11 cellular contexts compared by ENCODE assay signal in genomic region chr11:44860967-44861828, GRCh38.
DNase-seq lines count a peak whose midpoint lies in the region; ATAC-seq and TF ChIP-seq lines count a peak whose summit lies in the region.
"Had no signal": no experiment of that assay in that cellular context is flagged by ENCODE, and none has a peak within 500 bp of the region (broad histone marks: within the 10 kb centered on the region; RNA-seq: fewer than 3 reads in every experiment).

No MANE protein-coding gene starts in this region.

- H3K27ac Mint-ChIP-seq in brain = peak overlapping the region in 4 of 5 experiments; percentile 74 to 93 (median 80)
- H3K27ac Mint-ChIP-seq: activated T-helper 2 cell treated with anti-CD3 and anti-CD28 coated beads, Interferon-gamma antibody, Interleukin-2, Interleukin-4, amounts not matched to agents 10 μg/mL and 5 μg/mL and 100 μg/mL, durations not matched to agents 14 hours and 24 hours and 36 hours had no signal

- POLR2A ChIA-PET in HEK293T (lab: Yijun Ruan, JAX) = no interaction called here

- H3K9me3 Mint-ChIP-seq in brain = no peaks in the 10 kb centered on the region
- H3K9me3 Mint-ChIP-seq: activated T-helper 2 cell treated with anti-CD3 and anti-CD28 coated beads, Interferon-gamma antibody, Interleukin-2, Interleukin-4, amounts not matched to agents 10 μg/mL and 5 μg/mL and 100 μg/mL, durations not matched to agents 14 hours and 24 hours and 36 hours had no signal

- H3K4me1 Mint-ChIP-seq in brain = peaks cover 87% of the 10 kb centered on the region

- H3K4me1 ChIP-seq in cardiac muscle cell (ENCODE audit: low read depth) (peaks cover 3% of the 10 kb centered on the region), mucosa of stomach (ENCODE audit: control insufficient read depth, insufficient read depth, low read length) (peaks cover 17% of the 10 kb centered on the region), uterus (peaks cover 0 to 13% of the 10 kb centered on the region in 2 donors)

- H3K36me3 Mint-ChIP-seq in brain = peaks cover 6% of the 10 kb centered on the region

- H3K4me3 Mint-ChIP-seq in brain = no peak overlapping the region

- H3K27ac ChIP-seq in cardiac muscle cell = peak overlapping the region; percentile 90
- H3K27ac ChIP-seq in uterus = peak overlapping the region; percentile 94 to 98
- H3K27ac ChIP-seq: SK-N-MC had no signal

- intact Hi-C loops in left cardiac atrium (cut with DNase I) = no loop called here
- intact Hi-C loops in uterus (cut with DNase I; ENCODE audit: low total_unique reads) = no loop called here

- TF ChIP-seq CTCF in cardiac muscle cell (IDR thresholded peaks at IDR 0.05; ENCODE audit: low read depth, low read length) (no peak), brain (conservative IDR thresholded peaks at IDR 0.05) (no peak), uterus (IDR thresholded peaks at IDR 0.05) (no peak)

- H3K9ac ChIP-seq in mucosa of stomach (ENCODE audit: low read length) = peak overlapping the region; percentile 48

- CTCF ChIA-PET in HEK293T (lab: Yijun Ruan, JAX) = no interaction called here

- H3K27me3 ChIP-seq in cardiac muscle cell (no peaks in the 10 kb centered on the region), mucosa of stomach (ENCODE audit: control insufficient read depth, insufficient read depth, low read length) (no peaks in the 10 kb centered on the region), uterus (no peaks in the 10 kb centered on the region)

- TF ChIP-seq POLR2A in uterus (IDR thresholded peaks at IDR 0.05) = no peak

- H3K36me3 ChIP-seq in cardiac muscle cell = no peaks in the 10 kb centered on the region
- no peaks in the 10 kb centered on the region for H3K36me3 ChIP-seq in mucosa of stomach (ENCODE audit: control insufficient read depth, insufficient read depth, low read length)
- H3K36me3 ChIP-seq in uterus = no peaks in the 10 kb centered on the region

- no peak for ATAC-seq in left cardiac atrium

- H3K27me3 Mint-ChIP-seq in brain = peaks cover 3% of the 10 kb centered on the region

- DNase-seq in cardiac muscle cell (ENCODE audit: low read depth in 1 of 2, low spot score in 1 of 2) = no peak
- DNase-seq in left cardiac atrium = no peak
- no peak for DNase-seq in uterus
- DNase-seq in cerebellum (ENCODE audit: low spot score) = no peak
- no peak for DNase-seq in HEK293T (ENCODE audit: extremely low spot score)
- DNase-seq in cortex of kidney (lab: John Stamatoyannopoulos, UW) = no peak
- DNase-seq: NCI-H524 treated with DMSO at 0.1 percent for 48 hours had no signal

- H3K9me3 ChIP-seq in cardiac muscle cell (ENCODE audit: low read depth) (no peaks in the 10 kb centered on the region), mucosa of stomach (ENCODE audit: control insufficient read depth, low read length) (no peaks in the 10 kb centered on the region), uterus (no peaks in the 10 kb centered on the region)

- no peak overlapping the region for H3K4me3 ChIP-seq in cardiac muscle cell
- H3K4me3 ChIP-seq in mucosa of stomach (ENCODE audit: low read length) = no peak overlapping the region
- H3K4me3 ChIP-seq in uterus = no peak overlapping the region
- H3K4me3 ChIP-seq: SK-N-MC had no signal

TF ChIP-seq in HEK293T, 16 proteins besides CTCF, POLR2A, EP300 and RAD21:
- TF ChIP-seq ARNT (IDR thresholded peaks at IDR 0.05) = no peak
- TF ChIP-seq SP1 (IDR thresholded peaks at IDR 0.05) = no peak
- TF ChIP-seq, protein P1, sequence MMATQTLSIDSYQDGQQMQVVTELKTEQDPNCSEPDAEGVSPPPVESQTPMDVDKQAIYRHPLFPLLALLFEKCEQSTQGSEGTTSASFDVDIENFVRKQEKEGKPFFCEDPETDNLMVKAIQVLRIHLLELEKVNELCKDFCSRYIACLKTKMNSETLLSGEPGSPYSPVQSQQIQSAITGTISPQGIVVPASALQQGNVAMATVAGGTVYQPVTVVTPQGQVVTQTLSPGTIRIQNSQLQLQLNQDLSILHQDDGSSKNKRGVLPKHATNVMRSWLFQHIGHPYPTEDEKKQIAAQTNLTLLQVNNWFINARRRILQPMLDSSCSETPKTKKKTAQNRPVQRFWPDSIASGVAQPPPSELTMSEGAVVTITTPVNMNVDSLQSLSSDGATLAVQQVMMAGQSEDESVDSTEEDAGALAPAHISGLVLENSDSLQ (IDR thresholded peaks at IDR 0.05) = no peak
- TF ChIP-seq FOXA1 (IDR thresholded peaks at IDR 0.05) = no peak
- TF ChIP-seq TARDBP (IDR thresholded peaks at IDR 0.05) = no peak
- no peak for TF ChIP-seq HDGF (IDR thresholded peaks at IDR 0.05; ENCODE audit: borderline replicate concordance)
- TF ChIP-seq ZNF384 (IDR thresholded peaks at IDR 0.05) = no peak
